ENCODE assay signal across 1 cellular context in the genomic region with DNA sequence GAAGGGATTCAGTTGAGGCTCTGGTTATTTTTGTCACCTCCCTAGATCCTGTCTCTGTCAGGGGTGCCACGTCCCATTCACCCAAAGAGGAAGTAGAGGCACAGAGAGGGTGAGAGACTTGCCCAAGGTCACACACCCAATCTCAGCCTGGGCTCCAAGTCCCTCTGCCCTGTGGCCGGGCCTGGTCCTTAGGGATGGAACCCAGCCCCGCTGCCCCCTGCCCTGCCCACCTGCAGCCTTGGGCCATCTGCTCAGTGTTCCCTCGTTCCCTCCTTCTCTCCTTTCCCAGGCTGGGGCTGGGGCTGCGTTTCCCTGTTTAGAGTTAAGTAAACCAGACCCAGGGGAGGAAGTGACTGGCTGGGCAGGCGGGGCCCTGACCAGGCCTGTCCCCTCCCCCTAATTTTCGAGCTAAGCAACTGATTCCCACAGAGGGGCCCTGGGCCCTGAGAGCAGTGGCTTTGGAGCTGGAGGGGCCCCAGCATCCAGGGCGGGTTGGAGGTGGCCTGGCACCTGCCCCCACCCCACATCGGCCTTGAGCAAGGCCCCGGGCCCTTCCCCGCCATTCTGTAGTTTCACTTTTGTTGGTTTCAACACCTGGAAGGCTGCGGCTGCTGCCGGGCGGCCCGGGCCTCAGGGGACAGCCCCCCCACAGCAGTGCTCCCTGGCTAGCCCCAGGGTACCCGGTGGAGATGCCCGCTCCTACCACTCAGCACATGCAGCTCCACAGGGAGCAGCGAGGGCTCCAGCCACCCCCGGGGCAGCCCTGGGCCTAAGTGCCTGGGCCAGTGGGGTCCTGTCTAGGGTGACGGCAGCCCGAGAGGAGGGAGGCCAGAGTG.
TF ChIP-seq lines count a peak whose summit lies in the region.

No MANE protein-coding gene starts in this region.

TF ChIP-seq in SK-N-SH, 30 proteins besides CTCF, POLR2A, EP300 and RAD21 (continued from another document):
- TF ChIP-seq, protein P1, sequence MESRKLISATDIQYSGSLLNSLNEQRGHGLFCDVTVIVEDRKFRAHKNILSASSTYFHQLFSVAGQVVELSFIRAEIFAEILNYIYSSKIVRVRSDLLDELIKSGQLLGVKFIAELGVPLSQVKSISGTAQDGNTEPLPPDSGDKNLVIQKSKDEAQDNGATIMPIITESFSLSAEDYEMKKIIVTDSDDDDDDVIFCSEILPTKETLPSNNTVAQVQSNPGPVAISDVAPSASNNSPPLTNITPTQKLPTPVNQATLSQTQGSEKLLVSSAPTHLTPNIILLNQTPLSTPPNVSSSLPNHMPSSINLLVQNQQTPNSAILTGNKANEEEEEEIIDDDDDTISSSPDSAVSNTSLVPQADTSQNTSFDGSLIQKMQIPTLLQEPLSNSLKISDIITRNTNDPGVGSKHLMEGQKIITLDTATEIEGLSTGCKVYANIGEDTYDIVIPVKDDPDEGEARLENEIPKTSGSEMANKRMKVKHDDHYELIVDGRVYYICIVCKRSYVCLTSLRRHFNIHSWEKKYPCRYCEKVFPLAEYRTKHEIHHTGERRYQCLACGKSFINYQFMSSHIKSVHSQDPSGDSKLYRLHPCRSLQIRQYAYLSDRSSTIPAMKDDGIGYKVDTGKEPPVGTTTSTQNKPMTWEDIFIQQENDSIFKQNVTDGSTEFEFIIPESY (IDR thresholded peaks at IDR 0.05; ENCODE audit: borderline replicate concordance, low read depth): no peak
- no peak for TF ChIP-seq FOXJ3 (CRISPR knock-in tag; IDR thresholded peaks at IDR 0.05)
- TF ChIP-seq, protein P2, sequence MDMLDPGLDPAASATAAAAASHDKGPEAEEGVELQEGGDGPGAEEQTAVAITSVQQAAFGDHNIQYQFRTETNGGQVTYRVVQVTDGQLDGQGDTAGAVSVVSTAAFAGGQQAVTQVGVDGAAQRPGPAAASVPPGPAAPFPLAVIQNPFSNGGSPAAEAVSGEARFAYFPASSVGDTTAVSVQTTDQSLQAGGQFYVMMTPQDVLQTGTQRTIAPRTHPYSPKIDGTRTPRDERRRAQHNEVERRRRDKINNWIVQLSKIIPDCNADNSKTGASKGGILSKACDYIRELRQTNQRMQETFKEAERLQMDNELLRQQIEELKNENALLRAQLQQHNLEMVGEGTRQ (IDR thresholded peaks at IDR 0.05; ENCODE audit: borderline replicate concordance, low read depth, low read length): no peak
- no peak for TF ChIP-seq MXI1 (IDR thresholded peaks at IDR 0.05; ENCODE audit: low read depth, low read length)
- TF ChIP-seq EZH2phosphoT487 (IDR thresholded peaks at IDR 0.05; ENCODE audit: borderline replicate concordance, low read depth): no peak
- TF ChIP-seq RXRA (IDR thresholded peaks at IDR 0.05; ENCODE audit: borderline replicate concordance, low read depth): no peak
- TF ChIP-seq, protein P3, sequence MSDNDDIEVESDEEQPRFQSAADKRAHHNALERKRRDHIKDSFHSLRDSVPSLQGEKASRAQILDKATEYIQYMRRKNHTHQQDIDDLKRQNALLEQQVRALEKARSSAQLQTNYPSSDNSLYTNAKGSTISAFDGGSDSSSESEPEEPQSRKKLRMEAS (IDR thresholded peaks at IDR 0.05; ENCODE audit: low read depth): no peak
